Comparison of ENCODE assay signal across 26 cellular contexts in the genomic region with DNA sequence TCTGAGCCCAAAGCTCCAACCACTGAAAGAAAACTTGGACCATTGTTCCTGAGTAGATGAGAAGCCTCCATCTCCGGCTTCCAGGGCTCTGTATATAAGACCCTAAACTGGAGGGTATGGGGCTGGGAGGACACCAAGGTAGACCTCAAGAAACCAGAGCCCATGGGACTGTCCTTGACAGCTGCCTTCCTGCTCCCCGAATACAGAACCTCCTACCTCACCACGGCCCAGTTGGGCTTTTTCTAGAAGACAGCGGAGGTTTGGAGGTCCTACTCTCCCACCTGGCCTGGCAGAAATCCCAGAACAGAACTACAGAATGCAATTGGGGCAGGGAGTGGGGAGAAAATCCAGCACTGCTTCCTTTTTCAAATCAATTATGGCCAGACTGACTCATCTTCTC.
"Had no signal": no experiment of that assay in that cellular context is flagged by ENCODE, and none has a peak within 500 bp of the region (broad histone marks: within the 10 kb centered on the region; RNA-seq: fewer than 3 reads in every experiment).

No MANE protein-coding gene starts in this region.

- H3K4me2 ChIP-seq: KMS-11 had no signal

- H3K27ac ChIP-seq: KMS-11, Peyer's patch, RWPE1, SJSA1 had no signal

- H3K9me3 ChIP-seq: Peyer's patch, SJSA1 had no signal

- H3K4me1 ChIP-seq: Peyer's patch, SJSA1 had no signal

- H3K36me3 ChIP-seq: Peyer's patch, SJSA1 had no signal

- ATAC-seq: activated T-helper 17 cell treated with anti-CD3 and anti-CD28 coated beads, Interleukin-2, amount 50 U/mL, for 72 hours; SK-N-SH treated with all-trans-retinoic acid at 6 μM for 48 hours; T-helper 17 cell; WTC11 had no signal

- H3K27me3 ChIP-seq: Peyer's patch, SJSA1 had no signal

- H3K4me3 ChIP-seq: Peyer's patch, SJSA1 had no signal

- H3K9ac ChIP-seq: KMS-11 had no signal

- DNase-seq: activated CD4-positive, alpha-beta memory T cell treated with anti-CD3 and anti-CD28 coated beads for 36 hours; activated CD4-positive, alpha-beta T cell treated with anti-CD3 and anti-CD28 coated beads for 48 hours; activated CD4-positive, CD25-positive, alpha-beta regulatory T cell treated with anti-CD3 and anti-CD28 coated beads, Interleukin-2, amount 50 U/mL, for 72 hours; activated gamma-delta T cell treated with Interleukin-2 at 50 U/mL for 16 hours; activated naive CD4-positive, alpha-beta T cell treated with anti-CD3 and anti-CD28 coated beads, Interleukin-2, amount 10 ng/mL, durations not matched to agents 7 days and 5 days; activated naive CD8-positive, alpha-beta T cell treated with anti-CD3 and anti-CD28 coated beads for 36 hours; activated T-cell treated with anti-CD3 and anti-CD28 coated beads for 4 hours; activated T-cell treated with anti-CD3 and anti-CD28 coated beads, Interleukin-2, amount 50 U/mL, for 48 hours; anterior cingulate cortex; cerebellar nuclear complex; NCI-H1105 treated with DMSO at 0.1 percent for 48 hours; NCI-H1436 treated with DMSO at 0.1 percent for 48 hours; NCI-H187 treated with DMSO at 0.1 percent for 48 hours; NCI-H2081 treated with DMSO at 0.1 percent for 48 hours; NCI-H446; NCI-H524; Peyer's patch; SHP77; T-helper 17 cell; T-helper 9 cell had no signal
